Comparison of ENCODE assay signal across 12 cellular contexts in the genomic region with DNA sequence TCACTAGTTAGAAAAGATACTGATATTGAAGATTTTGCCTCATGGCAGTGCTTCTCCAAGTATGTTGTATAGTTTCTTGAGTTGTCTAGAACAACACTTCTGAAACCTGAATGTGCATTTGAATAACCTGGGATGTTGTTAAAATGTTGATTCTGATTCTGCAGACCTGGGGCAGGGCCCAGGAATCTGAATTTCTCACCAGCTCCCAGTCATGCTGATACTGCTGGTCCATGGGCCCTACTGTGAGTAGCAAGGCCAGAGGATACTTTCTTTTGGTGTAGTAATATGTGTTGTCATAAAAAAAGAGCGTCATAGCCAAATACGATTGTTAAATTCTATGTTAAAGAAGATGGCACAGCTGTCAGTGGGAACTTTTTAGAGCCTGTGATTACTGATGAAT. TPM values are rescaled to one million over a fixed set of nuclear protein-coding genes. Genes with fewer than 3 reads are reported as not detected.
DNase-seq lines count a peak whose midpoint lies in the region; TF ChIP-seq lines count a peak whose summit lies in the region.
"Had no signal": no experiment of that assay in that cellular context is flagged by ENCODE, and none has a peak within 500 bp of the region (broad histone marks: within the 10 kb centered on the region; RNA-seq: fewer than 3 reads in every experiment).

No MANE protein-coding gene starts in this region.

- H3K9me2 ChIP-seq in MM.1S (replicated peaks; ENCODE audit: insufficient read depth, low read length) = no peaks in the 10 kb centered on the region

- H3K4me3 Mint-ChIP-seq in progenitor cell of endocrine pancreas (ENCODE audit: low read depth) (no peak overlapping the region), endodermal cell (no peak overlapping the region)
- H3K4me3 Mint-ChIP-seq: type B pancreatic cell had no signal

- no peak for TF ChIP-seq CTCF in progenitor cell of endocrine pancreas (IDR thresholded peaks at IDR 0.05; ENCODE audit: unreplicated experiment)
- TF ChIP-seq CTCF in MM.1S (IDR thresholded peaks at IDR 0.05; ENCODE audit: low read length) = no peak
- TF ChIP-seq CTCF in endodermal cell (conservative IDR thresholded peaks at IDR 0.05) = no peak

- no peaks in the 10 kb centered on the region for H3F3A ChIP-seq in MM.1S (ENCODE audit: insufficient read depth, low read length)

- peaks cover 49 to 76% (median 54%) of the 10 kb centered on the region in 10 experiments for H3K4me1 ChIP-seq in BLaER1 treated with 17β-estradiol and CSF1 and Interleukin-3, amounts not matched to agents 10 nM and 100 nM
- peaks cover 66% of the 10 kb centered on the region for H3K4me1 ChIP-seq in effector memory CD4-positive, alpha-beta T cell (ENCODE audit: control insufficient read depth, insufficient read depth, low read length, poor library complexity, severe bottlenecking)
- H3K4me1 ChIP-seq in MM.1S (ENCODE audit: low read length) (no peaks in the 10 kb centered on the region), endodermal cell (ENCODE audit: control insufficient read depth, insufficient read depth, low read length) (peaks cover 6% of the 10 kb centered on the region)

- H3K9ac ChIP-seq in BLaER1 treated with 17β-estradiol and CSF1 and Interleukin-3, amounts not matched to agents 10 nM and 100 nM = peak overlapping the region in 5 of 11 experiments; percentile 24 to 46 (median 34); a peak in 5 of 22 replicates
- H3K9ac ChIP-seq in MM.1S (ENCODE audit: low read length) = no peak overlapping the region
- H3K9ac ChIP-seq in endodermal cell (ENCODE audit: extremely low read depth, low read length, poor library complexity, severe bottlenecking) = no peak overlapping the region

- H3K4me1 Mint-ChIP-seq in progenitor cell of endocrine pancreas (ENCODE audit: low read depth) = peaks cover 30% of the 10 kb centered on the region
- H3K4me1 Mint-ChIP-seq in endodermal cell = peaks cover 9% of the 10 kb centered on the region

- no peaks in the 10 kb centered on the region for H3K36me3 ChIP-seq in BLaER1 treated with 17β-estradiol and CSF1 and Interleukin-3, amounts not matched to agents 10 nM and 100 nM
- no peaks in the 10 kb centered on the region for H3K36me3 ChIP-seq in effector memory CD4-positive, alpha-beta T cell (ENCODE audit: control insufficient read depth, insufficient read depth, low read length)
- H3K36me3 ChIP-seq in MM.1S (replicated peaks; ENCODE audit: insufficient read depth, low read length) = no peaks in the 10 kb centered on the region
- no peaks in the 10 kb centered on the region for H3K36me3 ChIP-seq in endodermal cell (ENCODE audit: control insufficient read depth, insufficient read depth, low read length)
- H3K36me3 ChIP-seq: brain microvascular endothelial cell had no signal

- no peak overlapping the region for H2AFZ ChIP-seq in MM.1S (ENCODE audit: low read length)

- H3K79me2 ChIP-seq in MM.1S (ENCODE audit: low read length) = no peaks in the 10 kb centered on the region

- peak overlapping the region; percentile 34 for H3K27ac Mint-ChIP-seq in progenitor cell of endocrine pancreas
- H3K27ac Mint-ChIP-seq in endodermal cell = no peak overlapping the region
- H3K27ac Mint-ChIP-seq: type B pancreatic cell had no signal

- peak overlapping the region in 10 of 11 experiments; percentile 39 to 70 (median 54); a peak in 16 of 22 replicates for H3K27ac ChIP-seq in BLaER1 treated with 17β-estradiol and CSF1 and Interleukin-3, amounts not matched to agents 10 nM and 100 nM
- H3K27ac ChIP-seq in effector memory CD4-positive, alpha-beta T cell (ENCODE audit: insufficient read depth, low read length, poor library complexity, severe bottlenecking) = peak overlapping the region; percentile 80
- H3K27ac ChIP-seq in MM.1S (ENCODE audit: low read length) = no peak overlapping the region
- H3K27ac ChIP-seq in endodermal cell (ENCODE audit: low read depth, low read length) = no peak overlapping the region
- H3K27ac ChIP-seq: brain microvascular endothelial cell had no signal

- H3K27me3 Mint-ChIP-seq in progenitor cell of endocrine pancreas = no peaks in the 10 kb centered on the region
- H3K27me3 Mint-ChIP-seq in endodermal cell (ENCODE audit: insufficient read depth) = no peaks in the 10 kb centered on the region
- H3K27me3 Mint-ChIP-seq: type B pancreatic cell had no signal

- no peaks in the 10 kb centered on the region for H3K9me3 ChIP-seq in BLaER1 treated with 17β-estradiol and CSF1 and Interleukin-3, amounts not matched to agents 10 nM and 100 nM (replicated peaks in 1 of 11)
- H3K9me3 ChIP-seq in effector memory CD4-positive, alpha-beta T cell (ENCODE audit: control insufficient read depth, low read length) = no peaks in the 10 kb centered on the region
- H3K9me3 ChIP-seq in MM.1S (replicated peaks; ENCODE audit: insufficient read depth, low read length) = no peaks in the 10 kb centered on the region
- no peaks in the 10 kb centered on the region for H3K9me3 ChIP-seq in endodermal cell (ENCODE audit: control insufficient read depth, low read length)

- no peaks in the 10 kb centered on the region for H4K20me1 ChIP-seq in BLaER1 treated with 17β-estradiol and CSF1 and Interleukin-3, amounts not matched to agents 10 nM and 100 nM
- no peaks in the 10 kb centered on the region for H4K20me1 ChIP-seq in MM.1S (ENCODE audit: insufficient read depth, low read length)

- DNase-seq in Jurkat, Clone E6-1 (ENCODE audit: low read depth, low spot score) = no peak
- DNase-seq in effector memory CD4-positive, alpha-beta T cell = no peak
- DNase-seq in progenitor cell of endocrine pancreas (ENCODE audit: low spot score, unreplicated experiment) (no peak), MM.1S (no peak), NCI-H1105 treated with DMSO at 0.1 percent for 48 hours (lab: John Stamatoyannopoulos, UW) (no peak), endodermal cell (no peak)
- no peak for DNase-seq in stimulated activated CD4-positive, alpha-beta T cell treated with anti-CD3 and anti-CD28 coated beads, Interleukin-12 subunit alpha, Interleukin-12 subunit beta, amount 100 ng/mL, for 4 hours
- DNase-seq: activated CD4-positive, CD25-positive, alpha-beta regulatory T cell; brain microvascular endothelial cell had no signal

- H3K9me3 Mint-ChIP-seq in progenitor cell of endocrine pancreas (ENCODE audit: low read depth) (no peaks in the 10 kb centered on the region), endodermal cell (no peaks in the 10 kb centered on the region)
- H3K9me3 Mint-ChIP-seq: type B pancreatic cell had no signal

- H3K36me3 Mint-ChIP-seq in progenitor cell of endocrine pancreas (ENCODE audit: insufficient read depth) (no peaks in the 10 kb centered on the region), endodermal cell (ENCODE audit: low read depth) (no peaks in the 10 kb centered on the region)
- H3K36me3 Mint-ChIP-seq: type B pancreatic cell had no signal

- 91 to 94% methylated on average over 2 of the region's 2 CpGs for WGBS in endodermal cell (ENCODE audit: insufficient coverage in 1 of 2, insufficient read length in 1 of 2), 2 experiments

- H3K4me3 ChIP-seq in BLaER1 treated with 17β-estradiol and CSF1 and Interleukin-3, amounts not matched to agents 10 nM and 100 nM = 0 out of 20 replicates have a peak overlapping the region, but pooled peaks of 3 of the 10 experiments have one; percentile 14 to 22 (median 16)
- H3K4me3 ChIP-seq in Jurkat, Clone E6-1 (ENCODE audit: low read length) = peak overlapping the region; percentile 36
- peak overlapping the region; percentile 31 for H3K4me3 ChIP-seq in effector memory CD4-positive, alpha-beta T cell (ENCODE audit: insufficient read depth, low read depth, low read length, poor library complexity, severe bottlenecking)
- no peak overlapping the region for H3K4me3 ChIP-seq in MM.1S (ENCODE audit: low read length)
- no peak overlapping the region for H3K4me3 ChIP-seq in endodermal cell (ENCODE audit: low read length)
- H3K4me3 ChIP-seq: K562 had no signal

- H3K4me2 ChIP-seq in BLaER1 treated with 17β-estradiol and CSF1 and Interleukin-3, amounts not matched to agents 10 nM and 100 nM = peak overlapping the region; percentile 19 to 62 (median 55); a peak in 21 of 22 replicates
- no peak overlapping the region for H3K4me2 ChIP-seq in MM.1S (ENCODE audit: low read depth, low read length)

- no peaks in the 10 kb centered on the region for H3K27me3 ChIP-seq in BLaER1 treated with 17β-estradiol and CSF1 and Interleukin-3, amounts not matched to agents 10 nM and 100 nM
- H3K27me3 ChIP-seq in effector memory CD4-positive, alpha-beta T cell (replicated peaks; ENCODE audit: control insufficient read depth, insufficient read depth, low read length, poor library complexity, severe bottlenecking) = no peaks in the 10 kb centered on the region
- no peaks in the 10 kb centered on the region for H3K27me3 ChIP-seq in MM.1S (replicated peaks; ENCODE audit: insufficient read depth, low read length)
- H3K27me3 ChIP-seq in endodermal cell (ENCODE audit: control insufficient read depth, insufficient read depth, low read length, poor library complexity, severe bottlenecking) = no peaks in the 10 kb centered on the region
- H3K27me3 ChIP-seq: brain microvascular endothelial cell had no signal

RNA-seq across cellular contexts. Expression of a gene that starts 41.6 kb away (rescaled TPM):
- polyA plus RNA-seq in Jurkat, Clone E6-1 (2012; ENCODE audit: insufficient read depth, insufficient read length) = not detected
- not detected in 2 replicates for total RNA-seq in progenitor cell of endocrine pancreas
- not detected for total RNA-seq in endodermal cell
- polyA plus RNA-seq in endodermal cell (2013, experiment 1 of 2) = not detected
- polyA plus RNA-seq in endodermal cell (2013, experiment 2 of 2) = not detected
- total RNA-seq: K562 had no signal
- polyA plus RNA-seq: K562 had no signal

Comparison
In these comparisons a context has a peak if more than half of its experiments do, and no peak if none do; other contexts are left out.
1. H3K27ac ChIP-seq: peak in BLaER1 treated with 17β-estradiol and CSF1 and Interleukin-3, amounts not matched to agents 10 nM and 100 nM (10 of 11) and effector memory CD4-positive, alpha-beta T cell (single experiment); none in MM.1S (single experiment) and endodermal cell (single experiment).
2. H3K4me3 ChIP-seq: peak in Jurkat, Clone E6-1 (single experiment) and effector memory CD4-positive, alpha-beta T cell (single experiment); none in MM.1S (single experiment) and endodermal cell (single experiment).